8 cellular contexts compared by ENCODE assay signal in genomic region chr1:35882945-35883680, GRCh38. TPM values are rescaled to one million over a fixed set of nuclear protein-coding genes. Genes with fewer than 3 reads are reported as not detected.
DNase-seq lines count a peak whose midpoint lies in the region; ATAC-seq and TF ChIP-seq lines count a peak whose summit lies in the region.

AGO1 (plus strand) TSS chr1:35883209; CDS start chr1:35883422, 213 bp downstream.

- TF ChIP-seq POLR2A in GM10847 (IDR thresholded peaks at IDR 0.05; ENCODE audit: extremely low read depth, insufficient read length): peak; percentile 88
- TF ChIP-seq POLR2A in suprapubic skin (IDR thresholded peaks at IDR 0.05): peak in 1 of 2 donors; percentile 64

- peak; percentile 89 for ATAC-seq in HG02610 (IDR thresholded peaks at IDR 0.05; ENCODE audit: unreplicated experiment)

- TF ChIP-seq EP300 in SK-N-SH (IDR thresholded peaks at IDR 0.05; ENCODE audit: borderline replicate concordance in 1 of 2, low read depth in 1 of 2, low read length in 1 of 2) (no peak), suprapubic skin (IDR thresholded peaks at IDR 0.05) (no peak)

- no peaks in the 10 kb centered on the region for H3K9me2 ChIP-seq in SK-N-SH

- POLR2A ChIA-PET in SK-N-SH (lab: Yijun Ruan, JAX): no interaction called here

- peaks cover 12 to 33% of the 10 kb centered on the region in 2 experiments; a peak in 2 of 4 replicates for H3K4me1 ChIP-seq in SK-N-SH (ENCODE audit: control insufficient read depth in 1 of 2, insufficient read depth in 2 of 2, low read depth in 1 of 2, low read length in 1 of 2)
- H3K4me1 ChIP-seq in suprapubic skin: peaks cover 23% of the 10 kb centered on the region

- WGBS in SK-N-SH (ENCODE audit: low lambda C conversion rate): 0% methylated on average over 21 of the region's 59 CpGs
- under 1% methylated on average over 21 of the region's 59 CpGs for WGBS in suprapubic skin

- H3K27ac ChIP-seq in SK-N-SH (ENCODE audit: low read depth in 2 of 2, low read length in 1 of 2) (peak within 1 kb of the TSS; percentile 40 to 86; a peak in 3 of 4 replicates), suprapubic skin (peak within 1 kb of the TSS; percentile 64)

- TF ChIP-seq CTCF in SK-N-SH (IDR thresholded peaks at IDR 0.05) (peak; percentile 83), suprapubic skin (IDR thresholded peaks at IDR 0.05) (peak; percentile 96 to 99)

- no peaks in the 10 kb centered on the region for H3F3A ChIP-seq in SK-N-SH (replicated peaks; ENCODE audit: insufficient read depth)

- H3K27me3 ChIP-seq in SK-N-SH (ENCODE audit: insufficient read depth): no peaks in the 10 kb centered on the region
- no peaks in the 10 kb centered on the region for H3K27me3 ChIP-seq in suprapubic skin

- H3K79me2 ChIP-seq in SK-N-SH (ENCODE audit: insufficient read depth): peaks cover 32% of the 10 kb centered on the region

- H3K9me3 ChIP-seq in SK-N-SH (no peaks in the 10 kb centered on the region), suprapubic skin (no peaks in the 10 kb centered on the region)

- peak; percentile 48 for TF ChIP-seq RAD21 in SK-N-SH (IDR thresholded peaks at IDR 0.05; ENCODE audit: low read length)

- H3K4me3 ChIP-seq in SK-N-SH (ENCODE audit: low read depth in 2 of 2, low read length in 1 of 2) (peak within 1 kb of the TSS; percentile 96 to 99), suprapubic skin (peak within 1 kb of the TSS; percentile 93)

- H3K4me2 ChIP-seq in SK-N-SH: peak within 1 kb of the TSS; percentile 99

- peaks cover 20% of the 10 kb centered on the region for H4K20me1 ChIP-seq in SK-N-SH (ENCODE audit: insufficient read depth)

- peak within 1 kb of the TSS; percentile 89 for H2AFZ ChIP-seq in SK-N-SH (ENCODE audit: low read depth)

- DNase-seq in NCI-H1092 (lab: John Stamatoyannopoulos, UW) (peak; percentile 95), SK-N-SH (peak; percentile 100), globus pallidus (ENCODE audit: low spot score) (peak; percentile 94), occipital lobe (lab: John Stamatoyannopoulos, UW) (peak; percentile 88), suprapubic skin (ENCODE audit: low spot score in 2 of 2) (peak; percentile 96)
- peak; percentile 98 for DNase-seq in activated naive CD4-positive, alpha-beta T cell treated with anti-CD3 and anti-CD28 coated beads, Interleukin-2, amount 50 U/mL, for 16 hours

- peak within 1 kb of the TSS; percentile 87 for H3K9ac ChIP-seq in SK-N-SH

- H3K36me3 ChIP-seq in SK-N-SH (replicated peaks in 1 of 2; ENCODE audit: control insufficient read depth in 1 of 2, insufficient read depth in 2 of 2, low read length in 1 of 2) (no peaks in the 10 kb centered on the region), suprapubic skin (no peaks in the 10 kb centered on the region)

- CTCF ChIA-PET in SK-N-SH (lab: Yijun Ruan, JAX): interaction anchor here (0.6 to 3.4 kb wide), 31 partner anchors 8 to 967 kb away, joined by 3 to 26 read pairs (median 3); partner anchors contain the start of gene AGO3

TF ChIP-seq in SK-N-SH, 30 proteins besides CTCF, POLR2A, EP300 and RAD21 (continues in another document):
- TF ChIP-seq RXRA (IDR thresholded peaks at IDR 0.05; ENCODE audit: borderline replicate concordance, low read depth) (no peak), IRF3 (IDR thresholded peaks at IDR 0.05; ENCODE audit: low read depth, low read length) (no peak), REST (IDR thresholded peaks at IDR 0.05; ENCODE audit: low read depth, low read length) (peak; percentile 49; the same call in 1 of the 2 replicates), NFIC (IDR thresholded peaks at IDR 0.05; ENCODE audit: borderline replicate concordance) (no peak), FOXM1 (IDR thresholded peaks at IDR 0.05; ENCODE audit: low read depth) (no peak), FOXJ3 (CRISPR knock-in tag; IDR thresholded peaks at IDR 0.05) (no peak), TAF1 (IDR thresholded peaks at IDR 0.05; ENCODE audit: borderline replicate concordance, low read depth, low read length) (peak; percentile 49; the same call in 1 of the 2 replicates), MEF2A (IDR thresholded peaks at IDR 0.05; ENCODE audit: borderline replicate concordance, low read depth) (no peak), GABPA (IDR thresholded peaks at IDR 0.05; ENCODE audit: low read depth) (peak; percentile 62), TCF12 (IDR thresholded peaks at IDR 0.05) (no peak), ELF1 (IDR thresholded peaks at IDR 0.05) (no peak), PBX3 (IDR thresholded peaks at IDR 0.05) (no peak), NRF1 (IDR thresholded peaks at IDR 0.05; ENCODE audit: low read depth, low read length) (peak; percentile 86), JUND (IDR thresholded peaks at IDR 0.05) (no peak), GATA2 (CRISPR knock-in tag; IDR thresholded peaks at IDR 0.05) (no peak), EZH2phosphoT487 (IDR thresholded peaks at IDR 0.05; ENCODE audit: borderline replicate concordance, low read depth) (no peak), USF1 (IDR thresholded peaks at IDR 0.05; ENCODE audit: borderline replicate concordance, low read depth) (no peak), FOSL2 (IDR thresholded peaks at IDR 0.05; ENCODE audit: borderline replicate concordance, low read depth) (no peak), RFX5 (IDR thresholded peaks at IDR 0.05; ENCODE audit: low read length) (0 out of 2 replicates have a peak, but pooled peaks have one; percentile 44), YY1 (IDR thresholded peaks at IDR 0.05; ENCODE audit: low read depth) (no peak), RCOR1 (IDR thresholded peaks at IDR 0.05; ENCODE audit: low read length) (peak; percentile 57)

RNA-seq across cellular contexts. Expression of gene AGO1, which starts in this region (rescaled TPM):
- 7.8 and 9.5 TPM in 2 replicates for polyA plus RNA-seq in SK-N-SH (2012; rRNA removed)
- 4.7 and 7.4 TPM in 2 replicates for polyA plus RNA-seq in SK-N-SH (2012; cell fraction: cytosol; rRNA removed)
- 12.0 and 12.5 TPM in 2 replicates for polyA plus RNA-seq in SK-N-SH (2012; cell fraction: nucleus; rRNA removed)
- total RNA-seq in occipital lobe (17.0 TPM), suprapubic skin (10 to 100 TPM; 21.6 to 48.4 (median 35.4) TPM)

Comparison
In these comparisons a context has a peak if more than half of its experiments do, and no peak if none do; other contexts are left out.
1. Peak in every context shown above with its lines: DNase-seq, ATAC-seq, H3K4me3 ChIP-seq and H3K27ac ChIP-seq.